In the genomic region with DNA sequence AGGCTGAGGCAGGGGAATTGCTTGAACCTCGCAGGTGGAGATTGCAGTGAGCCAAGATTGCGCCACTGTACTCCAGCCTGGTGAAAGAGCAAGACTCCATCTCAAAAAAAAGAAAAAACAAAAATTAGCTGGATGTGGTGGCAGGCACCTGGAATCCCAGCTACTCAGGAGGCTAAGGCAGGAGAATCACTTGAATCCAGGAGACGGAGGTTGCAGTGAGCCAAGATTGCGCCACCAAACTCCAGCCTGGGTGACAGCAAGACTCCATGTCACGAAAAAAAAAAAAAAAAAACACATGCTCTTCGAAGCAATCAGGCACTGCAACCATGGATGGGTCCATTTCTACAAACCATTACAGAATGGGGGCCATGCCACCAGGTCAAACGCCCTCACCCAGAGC, we compare ENCODE assay signal across 10 cellular contexts. TPM values are rescaled to one million over a fixed set of nuclear protein-coding genes. Genes with fewer than 3 reads are reported as not detected.
DNase-seq lines count a peak whose midpoint lies in the region; ATAC-seq and TF ChIP-seq lines count a peak whose summit lies in the region.
"Not testable (repeated sequence)": the region's sequence is repeated elsewhere in the genome, so short reads cannot be mapped to it uniquely, and the experiment has no call there.
"Had no signal": no experiment of that assay in that cellular context is flagged by ENCODE, and none has a peak within 500 bp of the region (broad histone marks: within the 10 kb centered on the region; RNA-seq: fewer than 3 reads in every experiment).

No MANE protein-coding gene starts in this region.

- intact Hi-C loops in Caco-2 (cut with micrococcal nuclease; ENCODE audit: unreplicated experiment); left lung (cut with DNase I): not testable (repeated sequence)

- H3K27me3 Mint-ChIP-seq in Caco-2 (ENCODE audit: insufficient read depth, unreplicated experiment); activated naive CD4-positive, alpha-beta T cell treated with anti-CD3 and anti-CD28 coated beads, Interleukin-2, amount 50 U/mL, for 24 hours; nephron progenitor cell (ENCODE audit: low read depth, poor library complexity): not testable (repeated sequence)

- POLR2A ChIA-PET in Caco-2 (lab: Charles Lee); RWPE1 (lab: Yijun Ruan, JAX; ENCODE audit: low non-redundant PET): not testable (repeated sequence)

- H3K27ac Mint-ChIP-seq in Caco-2 (ENCODE audit: unreplicated experiment) (peak overlapping the region; percentile 64), nephron progenitor cell (peak overlapping the region; percentile 19)
- H3K27ac Mint-ChIP-seq in activated naive CD4-positive, alpha-beta T cell treated with anti-CD3 and anti-CD28 coated beads, Interleukin-2, amount 50 U/mL, for 24 hours, result peak overlapping the region; percentile 80

- CTCF ChIA-PET in Caco-2 (lab: Charles Lee), result not testable (repeated sequence)
- CTCF ChIA-PET in RWPE1 (lab: Yijun Ruan, JAX), result interaction anchor here (1.3 to 3.1 kb wide), 2 partner anchors 13 to 167 kb away, joined by 3 to 12 read pairs; no protein-coding TSS in a partner anchor

- not testable (repeated sequence) for H3K4me1 Mint-ChIP-seq in Caco-2 (ENCODE audit: low read depth, unreplicated experiment)
- H3K4me1 Mint-ChIP-seq in activated naive CD4-positive, alpha-beta T cell treated with anti-CD3 and anti-CD28 coated beads, Interleukin-2, amount 50 U/mL, for 24 hours, result peaks cover 23% of the 10 kb centered on the region
- peaks cover 10% of the 10 kb centered on the region for H3K4me1 Mint-ChIP-seq in nephron progenitor cell

- H3K4me1 ChIP-seq in Caco-2 (peaks cover 18% of the 10 kb centered on the region), left lung (peaks cover 0 to 39% of the 10 kb centered on the region in 2 donors), thoracic aorta (ENCODE audit: control insufficient read depth in 1 of 2, low read depth in 2 of 2) (peaks cover 19 to 54% of the 10 kb centered on the region in 2 donors)

- H3K36me3 ChIP-seq in Caco-2 (ENCODE audit: control insufficient read depth, insufficient read depth, low read length); left lung; thoracic aorta: not testable (repeated sequence)

- BruUV-seq in Caco-2 (replicated peaks; lab: Mats Ljungman, UMichigan), result not testable (repeated sequence)

- H3K4me3 Mint-ChIP-seq in Caco-2 (ENCODE audit: unreplicated experiment); activated naive CD4-positive, alpha-beta T cell treated with anti-CD3 and anti-CD28 coated beads, Interleukin-2, amount 50 U/mL, for 24 hours; nephron progenitor cell: not testable (repeated sequence)

- H3K9me3 ChIP-seq in Caco-2, left lung, thoracic aorta: not testable (repeated sequence)

- not testable (repeated sequence) for DNase-seq in Caco-2; RWPE1 (ENCODE audit: low spot score); coronary artery (ENCODE audit: low spot score); nephron progenitor cell; thoracic aorta (ENCODE audit: low spot score)
- DNase-seq in left lung, result peak in 1 of 2 donors; percentile 12

- not testable (repeated sequence) for H3K27me3 ChIP-seq in Caco-2 (replicated peaks; ENCODE audit: control insufficient read depth, insufficient read depth, low read length); left lung; thoracic aorta (replicated peaks; ENCODE audit: insufficient read depth)

- H3K27ac ChIP-seq in RWPE1 (peak overlapping the region; percentile 96), coronary artery (peak overlapping the region; percentile 86 to 91), left lung (peak overlapping the region; percentile 67 to 92), thoracic aorta (peak overlapping the region; percentile 95 to 99)

- peaks cover 10% of the 10 kb centered on the region for H3K36me3 Mint-ChIP-seq in Caco-2 (ENCODE audit: insufficient read depth, unreplicated experiment)
- not testable (repeated sequence) for H3K36me3 Mint-ChIP-seq in activated naive CD4-positive, alpha-beta T cell treated with anti-CD3 and anti-CD28 coated beads, Interleukin-2, amount 50 U/mL, for 24 hours
- peaks cover 12% of the 10 kb centered on the region for H3K36me3 Mint-ChIP-seq in nephron progenitor cell (ENCODE audit: low read depth)

- not testable (repeated sequence) for H3K4me3 ChIP-seq in Caco-2 (ENCODE audit: low read depth, low read length); coronary artery; left lung; thoracic aorta

- TF ChIP-seq CTCF in Caco-2 (IDR thresholded peaks at IDR 0.05; ENCODE audit: insufficient read depth in 1 of 2, low read depth in 1 of 2, low read length in 1 of 2, severe bottlenecking in 1 of 2, unreplicated experiment in 1 of 2); RWPE1 (conservative IDR thresholded peaks at IDR 0.05; ENCODE audit: low read depth); coronary artery (IDR thresholded peaks at IDR 0.05); left lung (IDR thresholded peaks at IDR 0.05); nephron progenitor cell (IDR thresholded peaks at IDR 0.05); thoracic aorta (IDR thresholded peaks at IDR 0.05): not testable (repeated sequence)

- not testable (repeated sequence) for H3K9me3 Mint-ChIP-seq in Caco-2 (ENCODE audit: unreplicated experiment); activated naive CD4-positive, alpha-beta T cell treated with anti-CD3 and anti-CD28 coated beads, Interleukin-2, amount 50 U/mL, for 24 hours
- peaks cover 56% of the 10 kb centered on the region for H3K9me3 Mint-ChIP-seq in nephron progenitor cell

- not testable (repeated sequence) for ATAC-seq in left lung; thoracic aorta (ENCODE audit: insufficient number of reproducible peaks, low FRiP score, low read depth)

RNA-seq across cellular contexts. Expression of gene G6PD, which starts 6.3 kb away (rescaled TPM):
- 83.6 and 103 TPM in 2 replicates for total RNA-seq in Caco-2 (2022)
- total RNA-seq in left lung, result 100 to 1,000 TPM in 1 of 2 donors, 10 to 100 TPM in 1; 66.8 to 109 TPM
- total RNA-seq in thoracic aorta, result 10 to 100 TPM; 67.3 to 70.1 TPM

RNA-seq across cellular contexts. Expression of gene IKBKG, which starts 7.1 kb away (rescaled TPM):
- total RNA-seq in Caco-2 (2022) (28.6 and 29.3 TPM in 2 replicates), left lung (10 to 100 TPM; 28.1 to 52.5 TPM), thoracic aorta (10 to 100 TPM; 25.7 to 52.8 TPM)

RNA-seq across cellular contexts. Expression of gene FAM3A, which starts 24.3 kb away (rescaled TPM):
- total RNA-seq in Caco-2 (2022), result 23.0 and 27.3 TPM in 2 replicates
- total RNA-seq in left lung, result 10 to 100 TPM; 35.3 to 43.6 TPM
- total RNA-seq in thoracic aorta, result 10 to 100 TPM; 31.0 to 52.3 TPM

RNA-seq across cellular contexts. Expression of gene CTAG1A, which starts 44.6 kb away (rescaled TPM):
- total RNA-seq in Caco-2 (2022), result not detected in 2 replicates
- not detected for total RNA-seq in left lung
- total RNA-seq in thoracic aorta, result not detected
- total RNA-seq: H1, Peyer's patch, Right ventricle myocardium superior had no signal

RNA-seq across cellular contexts. Expression of gene SLC10A3, which starts 49.9 kb away (rescaled TPM):
- 19.6 and 22.5 TPM in 2 replicates for total RNA-seq in Caco-2 (2022)
- 10 to 100 TPM; 25.1 to 26.8 TPM for total RNA-seq in left lung
- 10 to 100 TPM; 26.7 to 55.5 TPM for total RNA-seq in thoracic aorta

Comparison
In these comparisons a context has a peak if more than half of its experiments do, and no peak if none do; other contexts are left out.
1. H3K27ac Mint-ChIP-seq: peak in every context shown above with its lines; median percentile 80 in activated naive CD4-positive, alpha-beta T cell treated with anti-CD3 and anti-CD28 coated beads, Interleukin-2, amount 50 U/mL, for 24 hours; 64 in Caco-2; 19 in nephron progenitor cell.